Comparison of ENCODE assay signal across 21 cellular contexts in genomic region chr2:209351636-209352035, GRCh38.
"Had no signal": no experiment of that assay in that cellular context is flagged by ENCODE, and none has a peak within 500 bp of the region (broad histone marks: within the 10 kb centered on the region; RNA-seq: fewer than 3 reads in every experiment).

No MANE protein-coding gene starts in this region.

- ATAC-seq: activated CD8-positive, alpha-beta T cell treated with anti-CD3 and anti-CD28 coated beads for 36 hours; activated naive CD8-positive, alpha-beta T cell treated with anti-CD3 and anti-CD28 coated beads, Interleukin-2, amount 50 U/mL, for 24 hours; body of pancreas; mucosa of descending colon; natural killer cell treated with Interleukin-12 subunit alpha and Interleukin-12 subunit beta and Interleukin-15 and Interleukin-18, amount 100 ng/mL, for 72 hours had no signal

- H3K9me3 ChIP-seq: body of pancreas, left ventricle myocardium inferior, mucosa of descending colon, right atrium auricular region, spleen, testis, transverse colon had no signal

- H3K4me3 ChIP-seq: body of pancreas, left ventricle myocardium inferior, lung, mucosa of descending colon, right atrium auricular region, spleen, testis, transverse colon had no signal

- H3K27ac ChIP-seq: body of pancreas, epithelial cell of prostate, left ventricle myocardium inferior, right atrium auricular region, spleen, testis, transverse colon had no signal

- H3K27me3 ChIP-seq: body of pancreas, right atrium auricular region, spleen, testis, transverse colon had no signal

- DNase-seq: activated CD4-positive, alpha-beta T cell treated with anti-CD3 and anti-CD28 coated beads for 1 hour; activated CD4-positive, alpha-beta T cell treated with anti-CD3 and anti-CD28 coated beads, Interleukin-2, amount 10 ng/mL, durations not matched to agents 7 days and 5 days; activated CD8-positive, alpha-beta T cell treated with anti-CD3 and anti-CD28 coated beads for 36 hours; activated naive CD8-positive, alpha-beta T cell treated with anti-CD3 and anti-CD28 coated beads, Interleukin-2, amount 50 U/mL, for 24 hours; activated T-cell treated with anti-CD3 and anti-CD28 coated beads, Interleukin-2, amount 50 U/mL, for 48 hours; body of pancreas; effector CD8-positive, alpha-beta T cell; foreskin melanocyte; kidney glomerular epithelial cell; left ventricle myocardium inferior; mesendoderm; mucosa of descending colon; spleen; stimulated activated naive CD4-positive, alpha-beta T cell; T-helper 2 cell; testis; transverse colon had no signal

- H3K4me1 ChIP-seq: body of pancreas, left ventricle myocardium inferior, right atrium auricular region, spleen, testis, transverse colon had no signal

- H3K36me3 ChIP-seq: left ventricle myocardium inferior, right atrium auricular region, spleen, transverse colon had no signal
